In the genomic region with DNA sequence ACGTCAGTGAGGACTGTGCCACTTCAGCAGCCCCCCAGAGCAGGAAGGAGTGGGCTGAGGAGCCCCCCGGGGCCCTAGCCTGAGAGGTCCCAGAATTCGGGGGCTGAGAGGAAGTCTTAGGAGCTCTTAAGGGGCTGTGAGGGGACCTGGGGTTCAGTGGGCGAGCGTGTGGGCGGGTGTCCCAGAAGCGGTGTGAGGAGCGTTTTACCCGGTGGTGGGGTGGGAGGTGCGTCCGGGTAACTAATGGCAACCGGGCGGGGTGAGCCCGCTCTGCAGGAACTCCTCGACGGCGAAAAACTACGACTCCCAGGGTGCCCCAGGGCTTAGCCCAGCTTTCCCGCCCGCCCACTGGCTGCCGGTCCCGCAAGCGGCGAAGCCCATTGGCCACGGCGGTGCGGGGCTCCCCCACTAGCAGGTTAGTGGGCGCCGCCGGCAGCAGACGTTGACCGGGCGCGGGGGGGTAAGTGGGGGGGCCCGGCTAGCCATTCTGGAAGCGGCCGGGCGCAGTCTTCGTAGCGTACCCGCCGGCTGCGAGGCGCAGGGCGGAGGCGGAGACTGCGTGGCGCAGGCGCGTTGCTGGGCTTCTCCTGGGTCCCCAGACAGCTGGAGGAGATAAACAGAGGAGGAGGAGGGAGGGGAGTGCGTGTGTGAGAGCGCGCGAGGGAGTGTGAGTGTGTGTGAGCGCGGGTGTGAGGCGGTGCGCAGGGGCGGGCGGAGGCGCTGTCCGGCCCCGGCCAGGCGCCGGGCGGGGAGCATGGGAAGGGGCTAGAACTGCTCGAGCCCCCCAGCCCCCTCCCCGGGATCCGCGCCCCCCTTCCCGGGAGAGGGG, we compare ENCODE assay signal across 8 cellular contexts. TPM values are rescaled to one million over a fixed set of nuclear protein-coding genes. Genes with fewer than 3 reads are reported as not detected.
DNase-seq lines count a peak whose midpoint lies in the region; ATAC-seq and TF ChIP-seq lines count a peak whose summit lies in the region.

A gene with protein sequence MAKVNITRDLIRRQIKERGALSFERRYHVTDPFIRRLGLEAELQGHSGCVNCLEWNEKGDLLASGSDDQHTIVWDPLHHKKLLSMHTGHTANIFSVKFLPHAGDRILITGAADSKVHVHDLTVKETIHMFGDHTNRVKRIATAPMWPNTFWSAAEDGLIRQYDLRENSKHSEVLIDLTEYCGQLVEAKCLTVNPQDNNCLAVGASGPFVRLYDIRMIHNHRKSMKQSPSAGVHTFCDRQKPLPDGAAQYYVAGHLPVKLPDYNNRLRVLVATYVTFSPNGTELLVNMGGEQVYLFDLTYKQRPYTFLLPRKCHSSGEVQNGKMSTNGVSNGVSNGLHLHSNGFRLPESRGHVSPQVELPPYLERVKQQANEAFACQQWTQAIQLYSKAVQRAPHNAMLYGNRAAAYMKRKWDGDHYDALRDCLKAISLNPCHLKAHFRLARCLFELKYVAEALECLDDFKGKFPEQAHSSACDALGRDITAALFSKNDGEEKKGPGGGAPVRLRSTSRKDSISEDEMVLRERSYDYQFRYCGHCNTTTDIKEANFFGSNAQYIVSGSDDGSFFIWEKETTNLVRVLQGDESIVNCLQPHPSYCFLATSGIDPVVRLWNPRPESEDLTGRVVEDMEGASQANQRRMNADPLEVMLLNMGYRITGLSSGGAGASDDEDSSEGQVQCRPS (plus strand): TSS at position 579 of the 829 bp plus-strand sequence. CDS start 26,423 bp downstream, outside the sequence.

- no peak for TF ChIP-seq CTCF in liver (IDR thresholded peaks at IDR 0.05; ENCODE audit: low read depth, low read length, missing input control)

- H3K27me3 ChIP-seq in liver (ENCODE audit: control insufficient read depth in 4 of 4, insufficient read depth in 4 of 4, low read length in 3 of 4): no peaks in the 10 kb centered on the region

- ATAC-seq in GM19438 (IDR thresholded peaks at IDR 0.05; ENCODE audit: low read depth, unreplicated experiment) (peak; percentile 93), HG03575 (IDR thresholded peaks at IDR 0.05; ENCODE audit: extremely low read depth, insufficient number of reproducible peaks, low FRiP score, unreplicated experiment) (peak; percentile 46)

- H3K9ac ChIP-seq in liver (ENCODE audit: low read depth in 1 of 2, low read length in 2 of 2): peak within 1 kb of the TSS in 1 of 2 donors; percentile 68

- DNase-seq in CD1c-positive myeloid dendritic cell (ENCODE audit: extremely low spot score): peak; percentile 98
- DNase-seq in NCI-H82 treated with DMSO at 0.1 percent for 48 hours (lab: John Stamatoyannopoulos, UW; ENCODE audit: unreplicated experiment): peak; percentile 99
- DNase-seq in activated CD4-positive, alpha-beta memory T cell treated with anti-CD3 and anti-CD28 coated beads for 36 hours: peak; percentile 99
- peak; percentile 85 to 97 for DNase-seq in dermis microvascular lymphatic vessel endothelial cell (ENCODE audit: low read depth in 2 of 2)
- peak; percentile 98 for DNase-seq in stimulated activated CD4-positive, alpha-beta T cell treated with anti-CD3 and anti-CD28 coated beads, Interleukin-4, amount 100 ng/mL, for 24 hours

- no peaks in the 10 kb centered on the region for H3K9me3 Mint-ChIP-seq in activated CD4-positive, alpha-beta memory T cell treated with anti-CD3 and anti-CD28 coated beads for 36 hours

- peak within 1 kb of the TSS; percentile 79 to 98 (median 84) for H3K4me3 ChIP-seq in liver (ENCODE audit: low read depth in 1 of 3, low read length in 3 of 3)

- H3K36me3 Mint-ChIP-seq in activated CD4-positive, alpha-beta memory T cell treated with anti-CD3 and anti-CD28 coated beads for 36 hours: peaks cover 2% of the 10 kb centered on the region

- H3K27me3 Mint-ChIP-seq in activated CD4-positive, alpha-beta memory T cell treated with anti-CD3 and anti-CD28 coated beads for 36 hours: no peaks in the 10 kb centered on the region

- peaks cover 29% of the 10 kb centered on the region for H3K4me1 Mint-ChIP-seq in activated CD4-positive, alpha-beta memory T cell treated with anti-CD3 and anti-CD28 coated beads for 36 hours (ENCODE audit: low read depth)

- H3K36me3 ChIP-seq in liver (ENCODE audit: control insufficient read depth in 4 of 4, insufficient read depth in 3 of 4, low read depth in 1 of 4, low read length in 3 of 4): no peaks in the 10 kb centered on the region

- H3K4me3 Mint-ChIP-seq in activated CD4-positive, alpha-beta memory T cell treated with anti-CD3 and anti-CD28 coated beads for 36 hours: peak within 1 kb of the TSS; percentile 91

- 1% methylated on average over 71 of the region's 71 CpGs for WGBS in liver

- intact Hi-C loops in activated CD4-positive, alpha-beta memory T cell treated with anti-CD3 and anti-CD28 coated beads for 36 hours (cut with micrococcal nuclease): loop anchor here (1.0 to 10.0 kb wide), 4 partner anchors 19 to 313 kb away; a partner anchor contains a TSS

- CTCF ChIA-PET in activated CD4-positive, alpha-beta memory T cell treated with anti-CD3 and anti-CD28 coated beads for 36 hours (lab: Charles Lee): interaction anchor here (0.8 to 1.3 kb wide), 5 partner anchors 9 to 135 kb away, joined by 3 read pairs; no protein-coding TSS in a partner anchor

- peak within 1 kb of the TSS; percentile 70 to 75 for H3K27ac ChIP-seq in liver (ENCODE audit: low read depth in 1 of 2, low read length in 2 of 2)

- POLR2A ChIA-PET in activated CD4-positive, alpha-beta memory T cell treated with anti-CD3 and anti-CD28 coated beads for 36 hours (lab: Charles Lee): interaction anchor here (0.7 to 1.5 kb wide), 5 partner anchors 17 to 313 kb away, joined by 3 to 4 read pairs (median 3); a partner anchor contains a TSS

- H3K27ac Mint-ChIP-seq in activated CD4-positive, alpha-beta memory T cell treated with anti-CD3 and anti-CD28 coated beads for 36 hours: peak within 1 kb of the TSS; percentile 86

- no peaks in the 10 kb centered on the region for H3K9me3 ChIP-seq in liver (ENCODE audit: control insufficient read depth in 4 of 4, low read length in 3 of 4)

- peaks cover 0 to 22% (median 15%) of the 10 kb centered on the region in 4 donors for H3K4me1 ChIP-seq in liver (ENCODE audit: control insufficient read depth in 4 of 4, insufficient read depth in 4 of 4, low read length in 3 of 4)

- TF ChIP-seq RAD21 in liver (IDR thresholded peaks at IDR 0.05): no peak

TF ChIP-seq in liver, 16 proteins besides CTCF, POLR2A, EP300 and RAD21 (continues in another document):
- peak; percentile 91 for TF ChIP-seq EGR1 (IDR thresholded peaks at IDR 0.05; ENCODE audit: low read depth in 2 of 2)
- no peak for TF ChIP-seq NR2F2 (IDR thresholded peaks at IDR 0.05)
- TF ChIP-seq, protein P1, sequence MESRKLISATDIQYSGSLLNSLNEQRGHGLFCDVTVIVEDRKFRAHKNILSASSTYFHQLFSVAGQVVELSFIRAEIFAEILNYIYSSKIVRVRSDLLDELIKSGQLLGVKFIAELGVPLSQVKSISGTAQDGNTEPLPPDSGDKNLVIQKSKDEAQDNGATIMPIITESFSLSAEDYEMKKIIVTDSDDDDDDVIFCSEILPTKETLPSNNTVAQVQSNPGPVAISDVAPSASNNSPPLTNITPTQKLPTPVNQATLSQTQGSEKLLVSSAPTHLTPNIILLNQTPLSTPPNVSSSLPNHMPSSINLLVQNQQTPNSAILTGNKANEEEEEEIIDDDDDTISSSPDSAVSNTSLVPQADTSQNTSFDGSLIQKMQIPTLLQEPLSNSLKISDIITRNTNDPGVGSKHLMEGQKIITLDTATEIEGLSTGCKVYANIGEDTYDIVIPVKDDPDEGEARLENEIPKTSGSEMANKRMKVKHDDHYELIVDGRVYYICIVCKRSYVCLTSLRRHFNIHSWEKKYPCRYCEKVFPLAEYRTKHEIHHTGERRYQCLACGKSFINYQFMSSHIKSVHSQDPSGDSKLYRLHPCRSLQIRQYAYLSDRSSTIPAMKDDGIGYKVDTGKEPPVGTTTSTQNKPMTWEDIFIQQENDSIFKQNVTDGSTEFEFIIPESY (IDR thresholded peaks at IDR 0.05): no peak
- peak in 1 of 2 donors; percentile 13 for TF ChIP-seq HNF4A (conservative IDR thresholded peaks at IDR 0.05)
- TF ChIP-seq, protein P2, sequence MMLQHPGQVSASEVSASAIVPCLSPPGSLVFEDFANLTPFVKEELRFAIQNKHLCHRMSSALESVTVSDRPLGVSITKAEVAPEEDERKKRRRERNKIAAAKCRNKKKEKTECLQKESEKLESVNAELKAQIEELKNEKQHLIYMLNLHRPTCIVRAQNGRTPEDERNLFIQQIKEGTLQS (IDR thresholded peaks at IDR 0.05): no peak
- TF ChIP-seq GABPA (IDR thresholded peaks at IDR 0.05 in 1 of 2, conservative IDR thresholded peaks at IDR 0.05 in 1 of 2): peak in 1 of 2 donors; percentile 53
- no peak for TF ChIP-seq JUND (IDR thresholded peaks at IDR 0.05)
- TF ChIP-seq, protein P3, sequence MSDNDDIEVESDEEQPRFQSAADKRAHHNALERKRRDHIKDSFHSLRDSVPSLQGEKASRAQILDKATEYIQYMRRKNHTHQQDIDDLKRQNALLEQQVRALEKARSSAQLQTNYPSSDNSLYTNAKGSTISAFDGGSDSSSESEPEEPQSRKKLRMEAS (IDR thresholded peaks at IDR 0.05): no peak
- TF ChIP-seq SP1 (IDR thresholded peaks at IDR 0.05): peak; percentile 74

RNA-seq across cellular contexts. Expression of the gene that starts here (rescaled TPM):
- 10 to 100 TPM; 30.3 TPM for total RNA-seq in activated CD4-positive, alpha-beta memory T cell treated with anti-CD3 and anti-CD28 coated beads for 36 hours
- 18.5 and 31.1 TPM in 2 replicates for total RNA-seq in dermis microvascular lymphatic vessel endothelial cell
- total RNA-seq in liver: 10 to 100 TPM; 19.8 to 25.0 TPM
- 10 to 100 TPM in 1 of 2 donors, 1 to 10 TPM in 1; 4.6 to 19.4 TPM for polyA plus RNA-seq in liver

Comparison
In these comparisons a context has a peak if more than half of its experiments do, and no peak if none do; other contexts are left out.
1. Peak in every context shown above with its lines: DNase-seq, ATAC-seq, H3K4me3 ChIP-seq and H3K27ac ChIP-seq.